Comparison of ENCODE assay signal across 13 cellular contexts in genomic region chr5:172929371-172929838, GRCh38. TPM values are rescaled to one million over a fixed set of nuclear protein-coding genes. Genes with fewer than 3 reads are reported as not detected.
DNase-seq lines count a peak whose midpoint lies in the region; ATAC-seq and TF ChIP-seq lines count a peak whose summit lies in the region.
"Had no signal": no experiment of that assay in that cellular context is flagged by ENCODE, and none has a peak within 500 bp of the region (broad histone marks: within the 10 kb centered on the region; RNA-seq: fewer than 3 reads in every experiment).

No MANE protein-coding gene starts in this region.

- ATAC-seq in natural killer cell, result no peak

- H3K4me3 Mint-ChIP-seq in CD8-positive, alpha-beta memory T cell, result peak overlapping the region in 1 of 7 donors; percentile 66
- H3K4me3 Mint-ChIP-seq in endothelial cell (ENCODE audit: unreplicated experiment) (no peak overlapping the region), natural killer cell (no peak overlapping the region)

- H3K4me3 ChIP-seq in CD8-positive, alpha-beta memory T cell (ENCODE audit: low read length), result no peak overlapping the region
- H3K4me3 ChIP-seq in osteoblast (ENCODE audit: insufficient read depth, low read length), result no peak overlapping the region
- H3K4me3 ChIP-seq: lung had no signal

- no peak overlapping the region for H2AFZ ChIP-seq in osteoblast (ENCODE audit: low read length)

- peaks cover 5 to 46% (median 10%) of the 10 kb centered on the region in 3 donors for H3K36me3 Mint-ChIP-seq in CD8-positive, alpha-beta memory T cell
- peaks cover 17% of the 10 kb centered on the region for H3K36me3 Mint-ChIP-seq in endothelial cell (ENCODE audit: low read depth, unreplicated experiment)
- H3K36me3 Mint-ChIP-seq in natural killer cell, result peaks cover 22% of the 10 kb centered on the region

- H3K4me2 ChIP-seq in osteoblast (ENCODE audit: insufficient read depth, low read length), result no peak overlapping the region

- no peaks in the 10 kb centered on the region for H3K9me3 ChIP-seq in CD8-positive, alpha-beta memory T cell (ENCODE audit: low read length)
- H3K9me3 ChIP-seq in osteoblast (ENCODE audit: low read depth, low read length), result no peaks in the 10 kb centered on the region
- H3K9me3 ChIP-seq: neutrophil had no signal

- peak overlapping the region in 5 of 8 donors; percentile 8 to 61 (median 43) for H3K27ac Mint-ChIP-seq in CD8-positive, alpha-beta memory T cell
- H3K27ac Mint-ChIP-seq in endothelial cell (ENCODE audit: unreplicated experiment) (peak overlapping the region; percentile 13), natural killer cell (peak overlapping the region in 1 of 2 donors; percentile 9)

- POLR2A ChIA-PET in CD8-positive, alpha-beta memory T cell (lab: Charles Lee), result interaction anchor here (1.7 kb wide), 1 partner anchor 159 kb away, joined by 6 read pairs; no protein-coding TSS in a partner anchor

- no peaks in the 10 kb centered on the region for H4K20me1 ChIP-seq in osteoblast (ENCODE audit: insufficient read depth, low read length)

- TF ChIP-seq CTCF in endothelial cell (IDR thresholded peaks at IDR 0.05; ENCODE audit: unreplicated experiment) (no peak), osteoblast (IDR thresholded peaks at IDR 0.05; ENCODE audit: extremely low read depth, low read depth, low read length) (peak; percentile 37), natural killer cell (IDR thresholded peaks at IDR 0.05) (no peak)

- no peaks in the 10 kb centered on the region for H3K9me3 Mint-ChIP-seq in CD8-positive, alpha-beta memory T cell
- H3K9me3 Mint-ChIP-seq in endothelial cell (ENCODE audit: unreplicated experiment) (no peaks in the 10 kb centered on the region), natural killer cell (no peaks in the 10 kb centered on the region)

- no peaks in the 10 kb centered on the region for H3K27me3 ChIP-seq in CD8-positive, alpha-beta memory T cell (ENCODE audit: insufficient read depth, low read length, poor library complexity, severe bottlenecking)
- H3K27me3 ChIP-seq in osteoblast (ENCODE audit: insufficient read depth, low read length), result no peaks in the 10 kb centered on the region
- H3K27me3 ChIP-seq: neutrophil had no signal

- CTCF ChIA-PET in CD8-positive, alpha-beta memory T cell (lab: Charles Lee), result interaction anchor here (1.1 to 13.6 kb wide), 5 partner anchors 11 to 228 kb away, joined by 3 to 270 read pairs (median 3); no protein-coding TSS in a partner anchor

- H3K27ac ChIP-seq in CD8-positive, alpha-beta memory T cell (ENCODE audit: low read depth, low read length), result no peak overlapping the region
- peak overlapping the region; percentile 95 for H3K27ac ChIP-seq in osteoblast (ENCODE audit: low read depth, low read length)
- H3K27ac ChIP-seq: neutrophil had no signal

- no peaks in the 10 kb centered on the region for H3K36me3 ChIP-seq in CD8-positive, alpha-beta memory T cell (ENCODE audit: insufficient read depth, low read length)
- H3K36me3 ChIP-seq in osteoblast (ENCODE audit: insufficient read depth, low read length), result peaks cover 23% of the 10 kb centered on the region

- DNase-seq in CD8-positive, alpha-beta memory T cell, result no peak
- DNase-seq in RKO (ENCODE audit: low spot score) (peak; percentile 67), endothelial cell (ENCODE audit: low spot score) (no peak), osteoblast (ENCODE audit: insufficient read length, low spot score, missing footprints) (peak; percentile 76), natural killer cell (no peak), activated gamma-delta T cell (lab: John Stamatoyannopoulos, UW) (no peak), NK-92 (lab: John Stamatoyannopoulos, UW; ENCODE audit: unreplicated experiment) (no peak), DMS79 (lab: John Stamatoyannopoulos, UW) (no peak)
- DNase-seq: activated CD4-positive, alpha-beta T cell treated with anti-CD3 and anti-CD28 coated beads, Interleukin-2, amount 50 U/mL, for 4 hours; NCI-H524; stimulated activated CD4-positive, alpha-beta T cell treated with anti-CD3 and anti-CD28 coated beads, Interleukin-12 subunit alpha, Interleukin-12 subunit beta, amount 100 ng/mL, for 4 hours had no signal

- peaks cover 5% of the 10 kb centered on the region for H3K79me2 ChIP-seq in osteoblast (ENCODE audit: insufficient read depth, low read length)

- no peaks in the 10 kb centered on the region for H3K27me3 Mint-ChIP-seq in CD8-positive, alpha-beta memory T cell
- peaks cover 6% of the 10 kb centered on the region for H3K27me3 Mint-ChIP-seq in endothelial cell (ENCODE audit: unreplicated experiment)
- H3K27me3 Mint-ChIP-seq in natural killer cell (ENCODE audit: low read depth in 2 of 2), result no peaks in the 10 kb centered on the region

- intact Hi-C loops in natural killer cell (cut with micrococcal nuclease), result no loop called here

- no peaks in the 10 kb centered on the region for H3K4me1 ChIP-seq in CD8-positive, alpha-beta memory T cell (ENCODE audit: insufficient read depth, low read length)
- H3K4me1 ChIP-seq in osteoblast (ENCODE audit: insufficient read depth, low read length), result peaks cover 33% of the 10 kb centered on the region

- peaks cover 6 to 7% (median 7%) of the 10 kb centered on the region in 3 donors for H3K4me1 Mint-ChIP-seq in CD8-positive, alpha-beta memory T cell
- peaks cover 31% of the 10 kb centered on the region for H3K4me1 Mint-ChIP-seq in endothelial cell (ENCODE audit: unreplicated experiment)
- H3K4me1 Mint-ChIP-seq in natural killer cell, result peaks cover 7 to 17% of the 10 kb centered on the region in 2 donors

RNA-seq across cellular contexts. Expression of gene RPL26L1, which starts 29.8 kb away (rescaled TPM):
- 10 to 100 TPM; 91.9 to 92.3 TPM for total RNA-seq in CD8-positive, alpha-beta memory T cell
- 35.6 TPM for polyA plus RNA-seq in CD8-positive, alpha-beta memory T cell
- total RNA-seq in endothelial cell (ENCODE audit: unreplicated experiment) (48.6 TPM), osteoblast (40.4 and 43.8 TPM in 2 replicates), natural killer cell (10 to 100 TPM; 11.2 to 12.4 (median 12.1) TPM)

RNA-seq across cellular contexts. Expression of gene ATP6V0E1, which starts 54.2 kb away (rescaled TPM):
- total RNA-seq in CD8-positive, alpha-beta memory T cell, result 100 to 1,000 TPM; 171 to 179 TPM
- polyA plus RNA-seq in CD8-positive, alpha-beta memory T cell, result 468 TPM
- total RNA-seq in endothelial cell (ENCODE audit: unreplicated experiment) (147 TPM), osteoblast (177 and 181 TPM in 2 replicates), natural killer cell (100 to 1,000 TPM; 101 to 141 (median 103) TPM)

Comparison
In these comparisons a context has a peak if more than half of its experiments do, and no peak if none do; other contexts are left out.
1. DNase-seq: peak in RKO (single experiment) and osteoblast (single experiment); none in CD8-positive, alpha-beta memory T cell (0 of 5), endothelial cell (single experiment), natural killer cell (single experiment), activated gamma-delta T cell (single experiment), NK-92 (single experiment) and DMS79 (single experiment).